Comparison of ENCODE assay signal across 22 cellular contexts in genomic region chr20:56179051-56179450, GRCh38.
"Had no signal": no experiment of that assay in that cellular context is flagged by ENCODE, and none has a peak within 500 bp of the region (broad histone marks: within the 10 kb centered on the region; RNA-seq: fewer than 3 reads in every experiment).

No MANE protein-coding gene starts in this region.

- H3K4me2 ChIP-seq: hepatocyte had no signal

- H3K4me1 ChIP-seq: esophagus muscularis mucosa, foreskin keratinocyte, gastroesophageal sphincter, heart left ventricle, left lung, lower lobe of right lung had no signal

- ATAC-seq: foreskin keratinocyte; gastroesophageal sphincter; heart left ventricle; left colon; left lung; left ventricle myocardium superior; lower lobe of right lung; naive thymus-derived CD4-positive, alpha-beta T cell had no signal

- H3K4me3 ChIP-seq: coronary artery, dorsolateral prefrontal cortex, esophagus muscularis mucosa, gastroesophageal sphincter, heart left ventricle, hepatocyte, left lung, lower lobe of right lung had no signal

- DNase-seq: dermis blood vessel endothelial cell; dorsolateral prefrontal cortex; effector CD4-positive, alpha-beta T cell; effector memory CD4-positive, alpha-beta T cell; foreskin keratinocyte; heart left ventricle; hypothalamus; immature natural killer cell; islet precursor cell; kidney; kidney glomerular epithelial cell; left colon; left lung; left ventricle myocardium superior; lower lobe of right lung; mesenchymal stem cell; midbrain; naive thymus-derived CD4-positive, alpha-beta T cell had no signal

- H3K27me3 ChIP-seq: foreskin keratinocyte, gastroesophageal sphincter, hepatocyte had no signal

- H3K27ac ChIP-seq: coronary artery, dorsolateral prefrontal cortex, esophagus muscularis mucosa, foreskin keratinocyte, gastroesophageal sphincter, heart left ventricle, hepatocyte, left lung, lower lobe of right lung had no signal

- H3K79me2 ChIP-seq: hepatocyte had no signal

- H3K9me3 ChIP-seq: esophagus muscularis mucosa, gastroesophageal sphincter, heart left ventricle, left lung, lower lobe of right lung had no signal

- H3K36me3 ChIP-seq: esophagus muscularis mucosa, gastroesophageal sphincter, heart left ventricle, left lung, lower lobe of right lung had no signal
